ENCODE assay signal across 14 cellular contexts in genomic region chr18:42242758-42243157, GRCh38.
DNase-seq lines count a peak whose midpoint lies in the region; ATAC-seq, FAIRE-seq and TF ChIP-seq lines count a peak whose summit lies in the region.
"Had no signal": no experiment of that assay in that cellular context is flagged by ENCODE, and none has a peak within 500 bp of the region (broad histone marks: within the 10 kb centered on the region; RNA-seq: fewer than 3 reads in every experiment).

No MANE protein-coding gene starts in this region.

- CTCF ChIA-PET in Caco-2 (lab: Charles Lee): interaction anchor here (1.3 kb wide), 1 partner anchor 129 kb away, joined by 3 read pairs; no protein-coding TSS in a partner anchor

- TF ChIP-seq POLR2A in GM12892 (IDR thresholded peaks at IDR 0.05; ENCODE audit: low read depth, low read length): no peak

- H3K9me2 ChIP-seq in hepatocyte (replicated peaks; ENCODE audit: insufficient read depth): no peaks in the 10 kb centered on the region

- WGBS in hepatocyte (ENCODE audit: low lambda C conversion rate, missing lambda C conversion rate): 65% methylated on average over 5 of the region's 5 CpGs

- H3K4me1 ChIP-seq in Caco-2 (no peaks in the 10 kb centered on the region), hepatocyte (ENCODE audit: insufficient read depth) (no peaks in the 10 kb centered on the region), upper lobe of right lung (no peaks in the 10 kb centered on the region)
- H3K4me1 ChIP-seq: A549, BE2C had no signal

- no peak overlapping the region for H3K4me3 Mint-ChIP-seq in Caco-2 (ENCODE audit: unreplicated experiment)
- H3K4me3 Mint-ChIP-seq: CD8-positive, alpha-beta memory T cell; HFFc6 had no signal

- H3K27ac ChIP-seq in hepatocyte: peak overlapping the region; percentile 22
- no peak overlapping the region for H3K27ac ChIP-seq in upper lobe of right lung
- H3K27ac ChIP-seq: A549 had no signal

- H3K4me2 ChIP-seq in hepatocyte: no peak overlapping the region
- H3K4me2 ChIP-seq: A549 had no signal

- intact Hi-C loops in Caco-2 (cut with micrococcal nuclease; ENCODE audit: unreplicated experiment): no loop called here
- intact Hi-C loops in upper lobe of right lung (cut with DNase I): no loop called here

- no peaks in the 10 kb centered on the region for H3K79me2 ChIP-seq in hepatocyte

- H3K4me1 Mint-ChIP-seq in Caco-2 (ENCODE audit: low read depth, unreplicated experiment): no peaks in the 10 kb centered on the region
- H3K4me1 Mint-ChIP-seq: CD8-positive, alpha-beta memory T cell had no signal

- H2AFZ ChIP-seq in hepatocyte: no peak overlapping the region

- DNase-seq in Caco-2 (peak; percentile 43 to 50), HuH-7.5 (ENCODE audit: low spot score) (peak; percentile 5), hepatocyte (ENCODE audit: low spot score) (no peak), retina (peak; percentile 48), GM12892 (ENCODE audit: insufficient read length) (no peak), upper lobe of right lung (no peak)
- no peak for DNase-seq in activated CD4-positive, alpha-beta T cell treated with anti-CD3 and anti-CD28 coated beads, Interleukin-2, amount 50 U/mL, for 1 hour
- DNase-seq: BE2C; CD8-positive, alpha-beta memory T cell; DMS 273 treated with DMSO at 0.1 percent for 48 hours; HCEC 1CT; HFFc6 had no signal

- H3K27me3 ChIP-seq in Caco-2 (replicated peaks; ENCODE audit: control insufficient read depth, insufficient read depth, low read length): no peaks in the 10 kb centered on the region
- no peaks in the 10 kb centered on the region for H3K27me3 ChIP-seq in hepatocyte
- no peaks in the 10 kb centered on the region for H3K27me3 ChIP-seq in upper lobe of right lung
- H3K27me3 ChIP-seq: BE2C had no signal

- H3K36me3 Mint-ChIP-seq in Caco-2 (ENCODE audit: insufficient read depth, unreplicated experiment): no peaks in the 10 kb centered on the region

- FAIRE-seq in GM12892 (lab: Jason Lieb, UNC): no peak
- FAIRE-seq: A549, K562 had no signal

- H3K4me3 ChIP-seq in Caco-2 (ENCODE audit: low read depth, low read length) (no peak overlapping the region), hepatocyte (no peak overlapping the region), upper lobe of right lung (no peak overlapping the region)
- H3K4me3 ChIP-seq: A549, K562 had no signal

- ATAC-seq in upper lobe of right lung: no peak
- ATAC-seq: A549, K562 had no signal

- no peaks in the 10 kb centered on the region for H3K27me3 Mint-ChIP-seq in Caco-2 (ENCODE audit: insufficient read depth, unreplicated experiment)
- H3K27me3 Mint-ChIP-seq: CD8-positive, alpha-beta memory T cell had no signal

- no TSS peak for BruUV-seq in Caco-2 (replicated peaks; lab: Mats Ljungman, UMichigan)

- no peak overlapping the region for H3K27ac Mint-ChIP-seq in Caco-2 (ENCODE audit: unreplicated experiment)
- H3K27ac Mint-ChIP-seq: CD8-positive, alpha-beta memory T cell; HFFc6 had no signal

- POLR2A ChIA-PET in Caco-2 (lab: Charles Lee): no interaction called here

- H3K36me3 ChIP-seq in Caco-2 (ENCODE audit: control insufficient read depth, insufficient read depth, low read length) (no peaks in the 10 kb centered on the region), hepatocyte (replicated peaks; ENCODE audit: insufficient read depth, low read depth) (no peaks in the 10 kb centered on the region), upper lobe of right lung (no peaks in the 10 kb centered on the region)
- H3K36me3 ChIP-seq: BE2C had no signal

- H3K9me3 ChIP-seq in Caco-2: no peaks in the 10 kb centered on the region
- no peaks in the 10 kb centered on the region for H3K9me3 ChIP-seq in hepatocyte (ENCODE audit: low read depth)
- H3K9me3 ChIP-seq in upper lobe of right lung: no peaks in the 10 kb centered on the region
- H3K9me3 ChIP-seq: A549, BE2C had no signal

- no peaks in the 10 kb centered on the region for H4K20me1 ChIP-seq in hepatocyte (ENCODE audit: insufficient read depth, poor library complexity, severe bottlenecking)

- no peak for TF ChIP-seq CTCF in Caco-2 (IDR thresholded peaks at IDR 0.05; ENCODE audit: insufficient read depth in 1 of 2, low read depth in 1 of 2, low read length in 1 of 2, severe bottlenecking in 1 of 2, unreplicated experiment in 1 of 2)
- no peak for TF ChIP-seq CTCF in hepatocyte (IDR thresholded peaks at IDR 0.05; ENCODE audit: poor library complexity)
- TF ChIP-seq CTCF in upper lobe of right lung (IDR thresholded peaks at IDR 0.05): no peak

- no peaks in the 10 kb centered on the region for H3K9me3 Mint-ChIP-seq in Caco-2 (ENCODE audit: unreplicated experiment)
- H3K9me3 Mint-ChIP-seq: HFFc6 had no signal

Comparison
In these comparisons a context has a peak if more than half of its experiments do, and no peak if none do; other contexts are left out.
1. DNase-seq: peak in Caco-2 (2 of 2), HuH-7.5 (single experiment) and retina (single experiment); none in hepatocyte (single experiment), activated CD4-positive, alpha-beta T cell treated with anti-CD3 and anti-CD28 coated beads, Interleukin-2, amount 50 U/mL, for 1 hour (single experiment), GM12892 (single experiment) and upper lobe of right lung (single experiment).